25 cellular contexts compared by ENCODE assay signal in the genomic region with DNA sequence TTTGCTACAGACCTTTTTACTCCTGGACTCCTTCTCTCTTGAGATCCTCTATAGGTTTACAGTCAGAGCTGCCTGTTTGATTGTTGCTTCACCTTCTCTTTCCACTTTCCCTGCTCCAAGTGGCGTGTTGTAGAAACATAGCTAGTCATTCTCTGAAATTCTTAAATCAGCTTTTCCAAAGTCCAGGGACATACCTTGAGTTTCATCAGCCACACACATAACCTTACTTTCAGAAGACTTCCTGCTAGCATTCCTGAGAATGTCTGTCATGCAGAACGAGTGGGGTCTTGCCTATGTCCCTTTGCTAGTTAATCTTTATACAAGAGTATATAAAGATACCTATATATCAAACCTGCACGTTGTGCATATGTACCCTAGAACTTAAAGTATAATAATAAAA.
A peak's percentile ranks its signal among the peaks of the same experiment; 100 is the strongest.
DNase-seq lines count a peak whose midpoint lies in the region; ATAC-seq, FAIRE-seq and TF ChIP-seq lines count a peak whose summit lies in the region.
"Had no signal": no experiment of that assay in that cellular context is flagged by ENCODE, and none has a peak within 500 bp of the region (broad histone marks: within the 10 kb centered on the region; RNA-seq: fewer than 3 reads in every experiment).

No MANE protein-coding gene starts in this region.

- H3K23ac ChIP-seq in H1 (ENCODE audit: insufficient read length): no peak overlapping the region

- H3K9ac ChIP-seq in H1 (replicated peaks in 1 of 4; ENCODE audit: extremely low read depth in 1 of 4, low read depth in 3 of 4, low read length in 3 of 4) (no peak overlapping the region), keratinocyte (ENCODE audit: control insufficient read depth, extremely low read depth, insufficient read depth, low read length) (no peak overlapping the region)
- H3K9ac ChIP-seq: BLaER1, GM23248 had no signal

- no peak overlapping the region for H2BK5ac ChIP-seq in H1 (ENCODE audit: low read depth, low read length)

- no peaks in the 10 kb centered on the region for H3K79me2 ChIP-seq in H1 (ENCODE audit: control insufficient read depth in 1 of 2, insufficient read depth in 2 of 2, low read length in 2 of 2)
- no peaks in the 10 kb centered on the region for H3K79me2 ChIP-seq in keratinocyte (ENCODE audit: control insufficient read depth, insufficient read depth, low read length)

- no peak overlapping the region for H3K27ac ChIP-seq in breast epithelium
- H3K27ac ChIP-seq in H1 (ENCODE audit: low read depth, low read length): no peak overlapping the region
- H3K27ac ChIP-seq in keratinocyte (ENCODE audit: control insufficient read depth, insufficient read depth, low read length): peak overlapping the region; percentile 42
- H3K27ac ChIP-seq in heart left ventricle: no peak overlapping the region
- H3K27ac ChIP-seq: 22Rv1, BLaER1, GM23248, SK-N-MC had no signal

- no peak overlapping the region for H2BK120ac ChIP-seq in H1 (replicated peaks; ENCODE audit: low read depth, low read length)

- H4K5ac ChIP-seq in H1 (ENCODE audit: insufficient read length, low read depth, low read length): no peak overlapping the region

- no peaks in the 10 kb centered on the region for H3K9me1 ChIP-seq in keratinocyte (ENCODE audit: control insufficient read depth, extremely low read depth, insufficient read depth, low read length)

- TF ChIP-seq POLR2A in breast epithelium (IDR thresholded peaks at IDR 0.05): no peak
- TF ChIP-seq POLR2A in H1 (IDR thresholded peaks at IDR 0.05; ENCODE audit: control extremely low read depth in 1 of 2, low read depth in 2 of 2, low read length in 2 of 2): no peak
- no peak for TF ChIP-seq POLR2A in heart left ventricle (IDR thresholded peaks at IDR 0.05)

- H3K36me3 ChIP-seq in breast epithelium (no peaks in the 10 kb centered on the region), H1 (ENCODE audit: control insufficient read depth in 2 of 4, insufficient read depth in 4 of 4, low read length in 3 of 4) (no peaks in the 10 kb centered on the region), keratinocyte (ENCODE audit: control insufficient read depth in 2 of 2, extremely low read depth in 1 of 2, insufficient read depth in 2 of 2, low read length in 2 of 2) (no peaks in the 10 kb centered on the region), heart left ventricle (no peaks in the 10 kb centered on the region)
- H3K36me3 ChIP-seq: BLaER1 had no signal

- DNase-seq in MCF 10A (ENCODE audit: unreplicated experiment) (peak; percentile 9), breast epithelium (ENCODE audit: low spot score in 2 of 2) (no peak), H1 (ENCODE audit: low read depth in 1 of 2, low spot score in 2 of 2) (no peak), keratinocyte (ENCODE audit: low read depth, low spot score) (peak; percentile 58), renal cortical epithelial cell (ENCODE audit: low read depth) (peak; percentile 68), heart left ventricle (no peak)
- no peak for DNase-seq in activated CD8-positive, alpha-beta memory T cell treated with anti-CD3 and anti-CD28 coated beads, Interleukin-2, amount 50 U/mL, for 48 hours
- DNase-seq: ACHN; CD4-positive, alpha-beta T cell; DMS53; GM23248; HCEC 1CT; NCI-H1417; NCI-H1694 treated with DMSO at 0.1 percent for 48 hours; NCI-H2081 treated with DMSO at 0.1 percent for 48 hours; NCI-H2171 treated with DMSO at 0.1 percent for 48 hours; NCI-H446; NCI-H526 treated with DMSO at 0.1 percent for 48 hours; OCI-M1; SHP77 had no signal

- no peaks in the 10 kb centered on the region; the same call in 1 of the 2 replicates for H3K23me2 ChIP-seq in H1 (ENCODE audit: low read depth, low read length)

- H3K4me3 ChIP-seq in breast epithelium (no peak overlapping the region), H1 (ENCODE audit: extremely low read depth in 1 of 4, insufficient read depth in 2 of 4, low read depth in 3 of 4, low read length in 4 of 4) (no peak overlapping the region), keratinocyte (ENCODE audit: control insufficient read depth in 2 of 3, extremely low read depth in 1 of 3, insufficient read depth in 2 of 3, low read depth in 1 of 3, low read length in 3 of 3) (no peak overlapping the region), heart left ventricle (no peak overlapping the region)
- H3K4me3 ChIP-seq: BLaER1, GM23248, SK-N-MC had no signal

- no peaks in the 10 kb centered on the region for H3K79me1 ChIP-seq in H1 (ENCODE audit: low read depth, low read length)

- H3K36me3 Mint-ChIP-seq in MCF 10A (ENCODE audit: insufficient read depth, unreplicated experiment): no peaks in the 10 kb centered on the region

- no peak overlapping the region for H4K8ac ChIP-seq in H1 (ENCODE audit: extremely low read depth, insufficient read depth, low read length)

- no peaks in the 10 kb centered on the region for H3K9me3 ChIP-seq in breast epithelium
- H3K9me3 ChIP-seq in H1 (ENCODE audit: insufficient read depth in 2 of 2, low read depth in 1 of 2, low read length in 1 of 2): peaks cover 0 to 3% of the 10 kb centered on the region in 2 experiments; a peak in 1 of 4 replicates
- no peaks in the 10 kb centered on the region for H3K9me3 ChIP-seq in keratinocyte (ENCODE audit: control insufficient read depth, low read depth, low read length)
- no peaks in the 10 kb centered on the region for H3K9me3 ChIP-seq in heart left ventricle
- H3K9me3 ChIP-seq: BLaER1 had no signal

- H2BK20ac ChIP-seq in H1 (ENCODE audit: low read length): no peak overlapping the region

- WGBS in H1 (ENCODE audit: extremely low coverage in 1 of 2, insufficient coverage in 1 of 2, insufficient read length in 1 of 2, insufficient replicate concordance in 2 of 2, low coverage in 1 of 2, low lambda C conversion rate in 2 of 2, missing lambda C conversion rate in 1 of 2), 2 experiments: 93% methylated on average over 3 of the region's 3 CpGs; no CpG with 5 or more reads in 1 of the 2 experiments
- 74 to 80% (median 78%) methylated on average over 3 of the region's 3 CpGs for WGBS in heart left ventricle, 4 donors

- H3K4me3 Mint-ChIP-seq in MCF 10A (ENCODE audit: unreplicated experiment): no peak overlapping the region
- H3K4me3 Mint-ChIP-seq: CD4-positive, alpha-beta T cell had no signal

- H3K27ac Mint-ChIP-seq in MCF 10A (ENCODE audit: low read depth, unreplicated experiment): no peak overlapping the region
- H3K27ac Mint-ChIP-seq: CD4-positive, alpha-beta T cell had no signal

- TF ChIP-seq CTCF in MCF 10A (IDR thresholded peaks at IDR 0.05; ENCODE audit: unreplicated experiment): no peak
- TF ChIP-seq CTCF in breast epithelium (IDR thresholded peaks at IDR 0.05): no peak
- no peak for TF ChIP-seq CTCF in H1 (IDR thresholded peaks at IDR 0.05; ENCODE audit: control extremely low read depth in 1 of 3, insufficient read depth in 1 of 3, low read depth in 1 of 3, low read length in 3 of 3)
- no peak for TF ChIP-seq CTCF in keratinocyte (optimal IDR thresholded peaks at IDR 0.05 in 1 of 3, IDR thresholded peaks at IDR 0.05 in 1 of 3, conservative IDR thresholded peaks at IDR 0.05 in 1 of 3; ENCODE audit: extremely low read depth in 1 of 3, insufficient read depth in 2 of 3, low read length in 3 of 3)
- no peak for TF ChIP-seq CTCF in heart left ventricle (IDR thresholded peaks at IDR 0.05)

- POLR2A ChIA-PET in MCF 10A (lab: Yijun Ruan, JAX): no interaction called here
- POLR2A ChIA-PET in H1 (lab: Charles Lee; ENCODE audit: partially characterized antibody): no interaction called here

- H2BK15ac ChIP-seq in H1 (ENCODE audit: low read length): no peak overlapping the region

- no peak overlapping the region for H4K91ac ChIP-seq in H1 (replicated peaks; ENCODE audit: insufficient read length, low read length)

- H3K9me3 Mint-ChIP-seq in MCF 10A (ENCODE audit: unreplicated experiment): no peaks in the 10 kb centered on the region

- dilution Hi-C loops in keratinocyte (cut with MboI; ENCODE audit: extremely low pct_ligation_motif_present, low sequenced_read_pairs): no loop called here

- no TSS peak for BruUV-seq in MCF 10A (replicated peaks; lab: Mats Ljungman, UMichigan)

- H3K4me1 Mint-ChIP-seq in MCF 10A (ENCODE audit: insufficient read depth, unreplicated experiment): peaks cover 9% of the 10 kb centered on the region

- no peaks in the 10 kb centered on the region for H3K27me3 Mint-ChIP-seq in MCF 10A (ENCODE audit: insufficient read depth, unreplicated experiment)
- H3K27me3 Mint-ChIP-seq: CD4-positive, alpha-beta T cell had no signal

- H2AFZ ChIP-seq in H1 (ENCODE audit: low read length): 0 out of 2 replicates have a peak overlapping the region, but pooled peaks have one; percentile 64
- no peak overlapping the region for H2AFZ ChIP-seq in keratinocyte (ENCODE audit: control insufficient read depth, low read length)
- H2AFZ ChIP-seq: GM23248 had no signal

- H3K27me3 ChIP-seq in breast epithelium (no peaks in the 10 kb centered on the region), H1 (replicated peaks in 1 of 4; ENCODE audit: control insufficient read depth in 3 of 4, extremely low read depth in 1 of 4, insufficient read depth in 3 of 4, low read length in 3 of 4) (no peaks in the 10 kb centered on the region), keratinocyte (ENCODE audit: control insufficient read depth, extremely low read depth, insufficient read depth, low read length) (no peaks in the 10 kb centered on the region), heart left ventricle (no peaks in the 10 kb centered on the region)
- H3K27me3 ChIP-seq: BLaER1 had no signal

- ATAC-seq in HG03280 (IDR thresholded peaks at IDR 0.05; ENCODE audit: unreplicated experiment) (no peak), heart left ventricle (no peak)

- no peak overlapping the region for H3K14ac ChIP-seq in H1 (ENCODE audit: insufficient read length)

- no peak overlapping the region for H2AK5ac ChIP-seq in H1 (ENCODE audit: low read depth, low read length)

- TF ChIP-seq EP300 in H1 (IDR thresholded peaks at IDR 0.05; ENCODE audit: borderline replicate concordance in 1 of 2, low read depth in 2 of 2, low read length in 2 of 2): no peak

- H3K56ac ChIP-seq in H1 (replicated peaks; ENCODE audit: insufficient read length, low read depth, low read length): no peak overlapping the region

- intact Hi-C loops in MCF 10A (cut with micrococcal nuclease): no loop called here
- intact Hi-C loops in breast epithelium (cut with DNase I; ENCODE audit: low total_unique reads): loop anchor here (5.0 kb wide), 1 partner anchor 1000 kb away; no protein-coding TSS in a partner anchor
- intact Hi-C loops in heart left ventricle (cut with DNase I): no loop called here

- no peak overlapping the region for H3K4ac ChIP-seq in H1 (replicated peaks; ENCODE audit: insufficient read length, low read depth, low read length)

- H2BK12ac ChIP-seq in H1 (ENCODE audit: low read depth, low read length): no peak overlapping the region

- no peaks in the 10 kb centered on the region for H4K20me1 ChIP-seq in H1 (replicated peaks in 1 of 2; ENCODE audit: control insufficient read depth in 1 of 2, insufficient read depth in 2 of 2, low read length in 2 of 2)
- H4K20me1 ChIP-seq in keratinocyte (ENCODE audit: control insufficient read depth, extremely low read depth, insufficient read depth, low read length): no peaks in the 10 kb centered on the region
- H4K20me1 ChIP-seq: BLaER1 had no signal

- H3K4me1 ChIP-seq in breast epithelium (no peaks in the 10 kb centered on the region), H1 (replicated peaks in 1 of 4; ENCODE audit: control insufficient read depth in 3 of 4, insufficient read depth in 4 of 4, low read length in 3 of 4) (no peaks in the 10 kb centered on the region), keratinocyte (ENCODE audit: control insufficient read depth, extremely low read depth, insufficient read depth, low read length) (peaks cover 18% of the 10 kb centered on the region), heart left ventricle (no peaks in the 10 kb centered on the region)
- H3K4me1 ChIP-seq: BLaER1 had no signal

- no peak for TF ChIP-seq RAD21 in H1 (IDR thresholded peaks at IDR 0.05 in 1 of 2, conservative IDR thresholded peaks at IDR 0.05 in 1 of 2; ENCODE audit: low read depth in 2 of 2, low read length in 2 of 2)

- FAIRE-seq in H1 (lab: Jason Lieb, UNC) (no peak), keratinocyte (lab: Jason Lieb, UNC) (peak; percentile 83)
- FAIRE-seq: D721Med had no signal

- CTCF ChIA-PET in MCF 10A (lab: Yijun Ruan, JAX): interaction anchor here (0.8 kb wide), 2 partner anchors 53 to 389 kb away, joined by 3 to 4 read pairs; no protein-coding TSS in a partner anchor
- CTCF ChIA-PET in H1 (lab: Charles Lee; ENCODE audit: partially characterized antibody): interaction anchor here (0.9 kb wide), 1 partner anchor 9 kb away, joined by 4 read pairs; no protein-coding TSS in a partner anchor

- no peak overlapping the region for H3K18ac ChIP-seq in H1 (ENCODE audit: extremely low read depth, low read length)

- H3K4me2 ChIP-seq in H1 (ENCODE audit: insufficient read depth in 1 of 2, low read depth in 2 of 2, low read length in 2 of 2) (no peak overlapping the region), keratinocyte (ENCODE audit: control insufficient read depth, extremely low read depth, insufficient read depth, low read depth, low read length) (peak overlapping the region; percentile 46)
- H3K4me2 ChIP-seq: BLaER1 had no signal

Comparison
In these comparisons a context has a peak if more than half of its experiments do, and no peak if none do; other contexts are left out.
1. DNase-seq: peak in MCF 10A (single experiment), keratinocyte (single experiment) and renal cortical epithelial cell (single experiment); none in breast epithelium (0 of 2), H1 (0 of 2), activated CD8-positive, alpha-beta memory T cell treated with anti-CD3 and anti-CD28 coated beads, Interleukin-2, amount 50 U/mL, for 48 hours (single experiment) and heart left ventricle (0 of 5).